ENCODE assay signal across 8 cellular contexts in the genomic region with DNA sequence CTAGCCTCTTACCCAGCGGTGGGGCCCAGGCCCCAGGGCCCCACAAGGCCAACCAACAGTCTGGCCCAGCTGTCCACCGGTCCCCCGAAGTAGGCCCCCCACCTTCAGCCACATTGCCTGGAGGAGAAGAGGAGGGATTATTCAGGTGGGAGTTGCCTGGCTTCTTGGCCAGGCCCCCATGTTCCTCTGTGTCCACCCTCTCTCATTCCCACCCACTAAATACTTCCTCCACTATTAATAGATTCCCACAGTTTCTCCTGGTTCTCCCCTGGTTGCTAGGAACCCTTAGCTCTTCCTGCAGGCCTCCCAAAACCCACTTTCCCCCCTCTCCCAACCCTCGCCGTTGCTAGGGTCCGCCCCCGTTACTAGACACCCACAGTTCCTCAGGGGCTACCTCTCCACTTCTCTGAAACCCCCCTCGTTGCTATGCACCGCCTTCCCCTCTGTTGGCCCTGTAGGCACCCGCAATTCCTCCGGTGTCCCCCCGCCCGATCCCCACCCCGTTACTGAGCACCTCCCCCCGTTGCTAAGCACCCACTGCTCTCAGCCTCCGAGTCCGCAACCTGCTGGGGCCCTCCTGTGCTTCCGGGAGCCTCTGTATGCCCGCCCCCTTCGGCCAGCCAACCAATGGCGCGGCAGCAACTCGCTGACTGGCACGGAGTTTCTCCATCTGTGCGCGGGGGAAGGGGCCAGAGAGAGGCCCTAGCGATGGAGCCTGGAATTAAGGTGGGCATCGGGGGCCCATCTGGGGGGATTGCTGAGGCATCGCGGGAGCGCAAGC. TPM values are rescaled to one million over a fixed set of nuclear protein-coding genes. Genes with fewer than 3 reads are reported as not detected.
DNase-seq lines count a peak whose midpoint lies in the region; ATAC-seq and TF ChIP-seq lines count a peak whose summit lies in the region.

No MANE protein-coding gene starts in this region.

- H3K4me1 ChIP-seq in adipocyte (ENCODE audit: control insufficient read depth, insufficient read depth, low read length) (peaks cover 16% of the 10 kb centered on the region), trophoblast cell (ENCODE audit: control insufficient read depth in 1 of 2, insufficient read depth in 2 of 2, low read length in 2 of 2) (peaks cover 8% of the 10 kb centered on the region in 2 experiments), tibial artery (peaks cover 0 to 39% (median 27%) of the 10 kb centered on the region in 4 donors)

- intact Hi-C loops in cardiac septum (cut with DNase I): loop anchor here (1.0 to 10.0 kb wide), 5 partner anchors 23 to 1300 kb away; partner anchors contain the start of genes ACTMAP, LTBP4, PLEKHG2 and SERTAD3
- intact Hi-C loops in tibial artery (cut with DNase I; ENCODE audit: low total_unique reads): loop anchor here (2.0 kb wide), 1 partner anchor 24 kb away; the partner anchor contains the start of gene NUMBL

- H3K18ac ChIP-seq in trophoblast cell (ENCODE audit: low read length): peak overlapping the region; percentile 75

- H3K14ac ChIP-seq in trophoblast cell (ENCODE audit: low read length): peak overlapping the region; percentile 74

- no CpG with 5 or more reads among the region's 31 CpGs for WGBS in trophoblast cell (ENCODE audit: extremely low coverage, insufficient coverage, insufficient read length)

- H3K9me3 ChIP-seq in adipocyte (ENCODE audit: control insufficient read depth, low read length) (no peaks in the 10 kb centered on the region), trophoblast cell (ENCODE audit: insufficient read depth, low read depth, low read length) (no peaks in the 10 kb centered on the region), tibial artery (no peaks in the 10 kb centered on the region)

- H3K79me1 ChIP-seq in trophoblast cell (ENCODE audit: low read length): peaks cover 41% of the 10 kb centered on the region

- H2BK12ac ChIP-seq in trophoblast cell (ENCODE audit: low read length): peak overlapping the region; percentile 72

- no peak overlapping the region for H3K23ac ChIP-seq in trophoblast cell (ENCODE audit: low read length)

- DNase-seq in GM06990 (ENCODE audit: extremely low read depth, insufficient read length) (peak; percentile 92), NCI-H1417 (lab: John Stamatoyannopoulos, UW) (peak; percentile 92 to 95 (median 95)), SW480 (ENCODE audit: low spot score) (peak; percentile 97), adipocyte (ENCODE audit: low read depth) (peak; percentile 96), cardiac septum (ENCODE audit: low spot score) (peak; percentile 97), trophoblast cell (peak; percentile 85 to 89), tibial artery (peak; percentile 93 to 97)

- H3K4ac ChIP-seq in trophoblast cell (ENCODE audit: low read depth, low read length): peak overlapping the region; percentile 66

- peak overlapping the region; percentile 91 for H2BK5ac ChIP-seq in trophoblast cell (ENCODE audit: low read depth, low read length, poor library complexity)

- H4K8ac ChIP-seq in trophoblast cell (ENCODE audit: low read depth, low read length): peak overlapping the region; percentile 86

- TF ChIP-seq CTCF in GM06990 (IDR thresholded peaks at IDR 0.05; ENCODE audit: insufficient read depth, low read length, poor library complexity, severe bottlenecking): no peak
- peak in 1 of 2 experiments; percentile 25 for TF ChIP-seq CTCF in tibial artery (IDR thresholded peaks at IDR 0.05)

- H3K9ac ChIP-seq in adipocyte (ENCODE audit: low read length) (peak overlapping the region; percentile 100), trophoblast cell (ENCODE audit: low read length) (peak overlapping the region; percentile 61)

- H4K12ac ChIP-seq in trophoblast cell (ENCODE audit: low read depth, low read length): peak overlapping the region; percentile 64

- peak overlapping the region; percentile 77 for H2AFZ ChIP-seq in trophoblast cell (ENCODE audit: insufficient read depth, low read length, poor library complexity)

- H3K4me2 ChIP-seq in trophoblast cell (ENCODE audit: low read length): peak overlapping the region; percentile 90

- H3K27me3 ChIP-seq in GM06990 (replicated peaks; ENCODE audit: control insufficient read depth, insufficient read depth, low read length) (no peaks in the 10 kb centered on the region), adipocyte (replicated peaks; ENCODE audit: control insufficient read depth, insufficient read depth, low read length) (no peaks in the 10 kb centered on the region), trophoblast cell (ENCODE audit: insufficient read depth, low read length) (no peaks in the 10 kb centered on the region), tibial artery (no peaks in the 10 kb centered on the region)

- peaks cover 23% of the 10 kb centered on the region for H3K79me2 ChIP-seq in trophoblast cell (ENCODE audit: control insufficient read depth, insufficient read depth, low read length, poor library complexity)

- H3K27ac ChIP-seq in trophoblast cell (ENCODE audit: low read depth, low read length): peak overlapping the region; percentile 95
- H3K27ac ChIP-seq in tibial artery: peak overlapping the region; percentile 96 to 97

- peak overlapping the region; percentile 82 for H3K4me3 ChIP-seq in GM06990 (replicated peaks; ENCODE audit: low read depth, low read length)
- peak overlapping the region; percentile 98 for H3K4me3 ChIP-seq in adipocyte (ENCODE audit: low read length)
- H3K4me3 ChIP-seq in trophoblast cell (ENCODE audit: low read depth, low read length): peak overlapping the region; percentile 69
- peak overlapping the region; percentile 78 to 81 for H3K4me3 ChIP-seq in tibial artery

- H2BK120ac ChIP-seq in trophoblast cell (ENCODE audit: insufficient read depth, low read length, poor library complexity): peak overlapping the region; percentile 87

- H4K91ac ChIP-seq in trophoblast cell (ENCODE audit: low read depth, low read length): peak overlapping the region; percentile 91

- H3K36me3 ChIP-seq in GM06990 (ENCODE audit: control insufficient read depth, insufficient read depth, low read length) (peaks cover 2% of the 10 kb centered on the region), adipocyte (ENCODE audit: control insufficient read depth, insufficient read depth, low read length, severe bottlenecking) (peaks cover 7% of the 10 kb centered on the region), trophoblast cell (ENCODE audit: control insufficient read depth in 1 of 2, insufficient read depth in 2 of 2, low read length in 2 of 2) (peaks cover 9% of the 10 kb centered on the region in 2 experiments), tibial artery (peaks cover 0 to 29% (median 11%) of the 10 kb centered on the region in 3 donors)

- peak overlapping the region; percentile 50 for H2AK5ac ChIP-seq in trophoblast cell (ENCODE audit: low read length)

- ATAC-seq in HG02623 (IDR thresholded peaks at IDR 0.05; ENCODE audit: unreplicated experiment): peak; percentile 38

RNA-seq across cellular contexts. Expression of gene COQ8B, which starts 2.0 kb away (rescaled TPM):
- 18.1 TPM for total RNA-seq in cardiac septum
- polyA plus RNA-seq in trophoblast cell (2013): 14.4 and 14.9 TPM in 2 replicates

RNA-seq across cellular contexts. Expression of gene ITPKC, which starts 2.2 kb away (rescaled TPM):
- total RNA-seq in cardiac septum: 10.0 TPM
- 13.1 and 13.5 TPM in 2 replicates for polyA plus RNA-seq in trophoblast cell (2013)

RNA-seq across cellular contexts. Expression of gene NUMBL, which starts 24.3 kb away (rescaled TPM):
- 20.7 TPM for total RNA-seq in cardiac septum
- polyA plus RNA-seq in trophoblast cell (2013): 20.5 and 21.5 TPM in 2 replicates

RNA-seq across cellular contexts. Expression of gene ACTMAP, which starts 35.6 kb away (rescaled TPM):
- 9.2 TPM for total RNA-seq in cardiac septum
- 7.5 and 8.6 TPM in 2 replicates for polyA plus RNA-seq in trophoblast cell (2013)

RNA-seq across cellular contexts. Expression of gene SNRPA, which starts 36.3 kb away (rescaled TPM):
- 32.9 TPM for total RNA-seq in cardiac septum
- polyA plus RNA-seq in trophoblast cell (2013): 159 and 164 TPM in 2 replicates

Comparison
In these comparisons a context has a peak if more than half of its experiments do, and no peak if none do; other contexts are left out.
1. Peak in every context shown above with its lines: DNase-seq, ATAC-seq, H3K4me3 ChIP-seq and H3K27ac ChIP-seq.